ENCODE assay signal across 37 cellular contexts in genomic region chr6:30962716-30963115, GRCh38. TPM values are rescaled to one million over a fixed set of nuclear protein-coding genes. Genes with fewer than 3 reads are reported as not detected.
"Had no signal": no experiment of that assay in that cellular context is flagged by ENCODE, and none has a peak within 500 bp of the region (broad histone marks: within the 10 kb centered on the region; RNA-seq: fewer than 3 reads in every experiment).

No MANE protein-coding gene starts in this region.

- H3K4me2 ChIP-seq: neural progenitor cell had no signal

- H3K4me1 ChIP-seq: colonic mucosa, gastroesophageal sphincter, heart left ventricle, left lung, neural progenitor cell, prostate gland, right atrium auricular region, sigmoid colon, thyroid gland, vagina had no signal

- H3K27me3 ChIP-seq: colonic mucosa, right atrium auricular region, stomach, thyroid gland, vagina had no signal

- H3K36me3 ChIP-seq: colonic mucosa, gastroesophageal sphincter, heart left ventricle, left lung, neural progenitor cell, prostate gland, right atrium auricular region, sigmoid colon, stomach, thyroid gland, vagina had no signal

- DNase-seq: colonic mucosa; effector CD8-positive, alpha-beta T cell; endodermal cell; foreskin fibroblast; heart left ventricle; hippocampal formation; left cardiac atrium; left lung; mesenchymal stem cell; mucosa of descending colon; naive B cell; sigmoid colon; stimulated activated CD4-positive, alpha-beta T cell treated with anti-CD3 and anti-CD28 coated beads, Interleukin-2, amount 100 ng/mL, for 24 hours; stimulated activated CD4-positive, alpha-beta T cell treated with anti-CD3 and anti-CD28 coated beads, Interleukin-4, amount 100 ng/mL, for 24 hours; stimulated activated naive CD4-positive, alpha-beta T cell treated with Interleukin-2 at 50 U/mL for 16 hours; stomach; thyroid gland; trophoblast cell had no signal

- H3K4me3 ChIP-seq: colonic mucosa, gastroesophageal sphincter, heart left ventricle, left lung, mucosa of descending colon, neural progenitor cell, prostate gland, right atrium auricular region, sigmoid colon, stomach, thyroid gland, vagina had no signal

- H3K27ac ChIP-seq: colonic mucosa, epithelial cell of prostate, gastroesophageal sphincter, heart left ventricle, left lung, neural progenitor cell, prostate gland, right atrium auricular region, sigmoid colon, stomach, thyroid gland, vagina had no signal

- H3K9ac ChIP-seq: neural progenitor cell had no signal

- H3K9me3 ChIP-seq: colonic mucosa, gastroesophageal sphincter, heart left ventricle, left lung, mucosa of descending colon, prostate gland, right atrium auricular region, sigmoid colon, stomach, thyroid gland, vagina had no signal

- ATAC-seq: esophagus mucosa; gastroesophageal sphincter; heart left ventricle; left cardiac atrium; left lung; mucosa of descending colon; natural killer cell treated with Interleukin-12 subunit alpha and Interleukin-12 subunit beta and Interleukin-15 and Interleukin-18, amount 100 ng/mL, for 72 hours; stimulated activated effector memory CD8-positive, alpha-beta T cell treated with anti-CD3 and anti-CD28 coated beads, Interleukin-12 subunit alpha, Interleukin-12 subunit beta, amount 100 ng/mL, for 72 hours had no signal

- H2AFZ ChIP-seq: neural progenitor cell had no signal

- FAIRE-seq: islet of Langerhans had no signal

RNA-seq across cellular contexts. Expression of gene MUC21, which starts 20.8 kb away (rescaled TPM):
- total RNA-seq: colonic mucosa; endodermal cell; heart left ventricle; kidney epithelial cell; left cardiac atrium; lower leg skin; lung microvascular endothelial cell; mesothelial cell of epicardium; natural killer cell treated with Interleukin-12 subunit alpha and Interleukin-12 subunit beta and Interleukin-15 and Interleukin-18, amount 100 ng/mL, for 72 hours; osteoblast; right atrium auricular region; sigmoid colon; skeletal muscle tissue; subcutaneous adipose tissue; temporal lobe; thyroid gland; ureter had no signal

RNA-seq across cellular contexts. Expression of gene MUCL3, which starts 21.9 kb away (rescaled TPM):
- total RNA-seq: kidney epithelial cell; left cardiac atrium; lower leg skin; lung microvascular endothelial cell; mesothelial cell of epicardium; natural killer cell treated with Interleukin-12 subunit alpha and Interleukin-12 subunit beta and Interleukin-15 and Interleukin-18, amount 100 ng/mL, for 72 hours; osteoblast; prostate gland; right atrium auricular region; sigmoid colon; skeletal muscle tissue; subcutaneous adipose tissue; temporal lobe; thyroid gland; ureter had no signal

RNA-seq across cellular contexts. Expression of gene SFTA2, which starts 30.7 kb away (rescaled TPM):
- total RNA-seq: endodermal cell; gastroesophageal sphincter; heart left ventricle; left cardiac atrium; lung microvascular endothelial cell; mesothelial cell of epicardium; mucosa of descending colon; natural killer cell treated with Interleukin-12 subunit alpha and Interleukin-12 subunit beta and Interleukin-15 and Interleukin-18, amount 100 ng/mL, for 72 hours; osteoblast; prostate gland; right atrium auricular region; sigmoid colon; skeletal muscle tissue; subcutaneous adipose tissue; temporal lobe; vagina had no signal
- polyA plus RNA-seq: heart left ventricle had no signal

RNA-seq across cellular contexts. Expression of gene MUC22, which starts 47.6 kb away (rescaled TPM):
- total RNA-seq: colonic mucosa; endodermal cell; kidney epithelial cell; lower leg skin; lung microvascular endothelial cell; mesothelial cell of epicardium; mucosa of descending colon; natural killer cell treated with Interleukin-12 subunit alpha and Interleukin-12 subunit beta and Interleukin-15 and Interleukin-18, amount 100 ng/mL, for 72 hours; osteoblast; right atrium auricular region; sigmoid colon; skeletal muscle tissue; stomach; subcutaneous adipose tissue; temporal lobe; thyroid gland; ureter had no signal
- polyA plus RNA-seq: sigmoid colon had no signal
